ENCODE assay signal across 1 cellular context in the genomic region with DNA sequence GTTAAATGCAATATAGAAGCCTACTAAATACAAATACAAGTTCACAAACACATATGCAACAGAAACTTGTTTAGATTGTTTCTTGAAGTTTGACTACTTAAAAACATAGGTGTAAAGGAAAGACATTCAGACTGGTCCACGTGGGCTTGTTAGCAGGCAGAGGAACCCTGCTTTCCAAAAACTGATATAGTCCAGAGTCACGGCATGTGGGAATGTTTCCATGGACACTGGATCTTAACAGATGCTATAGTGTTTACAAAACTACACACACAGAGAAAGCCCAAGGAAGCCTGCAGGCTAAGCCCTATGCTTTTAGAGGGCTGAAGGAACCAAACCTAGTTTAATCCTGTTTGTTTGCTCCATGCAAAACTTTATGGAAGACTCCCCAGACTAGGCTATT.
TF ChIP-seq lines count a peak whose summit lies in the region.

No MANE protein-coding gene starts in this region.

TF ChIP-seq in HCT116, 20 proteins besides CTCF, POLR2A, EP300 and RAD21 (continued from another document):
- TF ChIP-seq EZH2phosphoT487 (IDR thresholded peaks at IDR 0.05; ENCODE audit: borderline replicate concordance) (no peak), CBX3 (IDR thresholded peaks at IDR 0.05; ENCODE audit: low read depth) (no peak), POLR2AphosphoS5 (IDR thresholded peaks at IDR 0.05; ENCODE audit: low read depth, low read length) (no peak)
TF ChIP-seq in HCT116: peak in this region for 0.
